In genomic region chr4:165324918-165325304, GRCh38 we compare ENCODE assay signal across 1 cellular context.
TF ChIP-seq lines count a peak whose summit lies in the region.

No MANE protein-coding gene starts in this region.

TF ChIP-seq in GM23338, 12 proteins besides CTCF, POLR2A, EP300 and RAD21 (continued from another document):
- no peak for TF ChIP-seq ZNF462 (CRISPR knock-in tag; IDR thresholded peaks at IDR 0.05)
- no peak for TF ChIP-seq EZH2phosphoT487 (IDR thresholded peaks at IDR 0.05; ENCODE audit: unreplicated experiment)
- no peak for TF ChIP-seq NANOG (IDR thresholded peaks at IDR 0.05; ENCODE audit: borderline replicate concordance)
- no peak for TF ChIP-seq ZNF114 (CRISPR knock-in tag; IDR thresholded peaks at IDR 0.05)
